In genomic region chrX:44572340-44572938, GRCh38 we compare ENCODE assay signal across 30 cellular contexts.
"Had no signal": no experiment of that assay in that cellular context is flagged by ENCODE, and none has a peak within 500 bp of the region (broad histone marks: within the 10 kb centered on the region; RNA-seq: fewer than 3 reads in every experiment).

No MANE protein-coding gene starts in this region.

- DNase-seq: heart right ventricle; hippocampal formation; kidney glomerular epithelial cell; left colon; left lung; lower lobe of right lung; mammary epithelial cell; mesenchymal stem cell; naive thymus-derived CD4-positive, alpha-beta T cell; pancreas; posterior cingulate gyrus; retina; right cardiac atrium; spleen; stimulated activated CD4-positive, alpha-beta T cell treated with anti-CD3 and anti-CD28 coated beads, Interleukin-4, amount 100 ng/mL, for 24 hours; stimulated activated naive CD4-positive, alpha-beta T cell; tibial artery; trophoblast cell; upper lobe of right lung had no signal

- H3K36me3 ChIP-seq: heart right ventricle, left lung, lower lobe of right lung, pancreas, prostate gland, spleen, suprapubic skin, thoracic aorta, tibial artery, upper lobe of right lung had no signal

- FAIRE-seq: keratinocyte, pancreas, urothelium cell line had no signal

- H3K36me3 Mint-ChIP-seq: stimulated activated effector memory CD8-positive, alpha-beta T cell treated with anti-CD3 and anti-CD28 coated beads, Interleukin-12 subunit alpha, Interleukin-12 subunit beta, amount 100 ng/mL, for 72 hours had no signal

- H3K9me3 ChIP-seq: lower lobe of right lung, pancreas, prostate gland, suprapubic skin, thoracic aorta, upper lobe of right lung had no signal

- H3K27me3 Mint-ChIP-seq: naive thymus-derived CD4-positive, alpha-beta T cell; stimulated activated naive CD8-positive, alpha-beta T cell treated with anti-CD3 and anti-CD28 coated beads, Interleukin-15, Interleukin-2, amounts not matched to agents 100 ng/mL and 50 ng/mL, for 24 hours had no signal

- H3K4me1 ChIP-seq: heart right ventricle, left lung, lower lobe of right lung, pancreas, prostate gland, spleen, suprapubic skin, tibial artery, upper lobe of right lung had no signal

- H3K27ac Mint-ChIP-seq: mesothelial cell of epicardium; naive thymus-derived CD4-positive, alpha-beta T cell; natural killer cell treated with Interleukin-12 subunit alpha and Interleukin-12 subunit beta and Interleukin-15 and Interleukin-18, amount 100 ng/mL, for 72 hours; stimulated activated effector memory CD8-positive, alpha-beta T cell treated with anti-CD3 and anti-CD28 coated beads, Interleukin-12 subunit alpha, Interleukin-12 subunit beta, amount 100 ng/mL, for 72 hours; stimulated activated naive CD8-positive, alpha-beta T cell treated with anti-CD3 and anti-CD28 coated beads, Interleukin-15, Interleukin-2, amounts not matched to agents 100 ng/mL and 50 ng/mL, for 24 hours had no signal

- ATAC-seq: heart right ventricle; left colon; left lung; lower lobe of right lung; naive thymus-derived CD4-positive, alpha-beta T cell; natural killer cell treated with Interleukin-12 subunit alpha and Interleukin-12 subunit beta and Interleukin-15 and Interleukin-18, amount 100 ng/mL, for 72 hours; pancreas; right cardiac atrium; sciatic nerve; stimulated activated effector memory CD8-positive, alpha-beta T cell treated with anti-CD3 and anti-CD28 coated beads, Interleukin-12 subunit alpha, Interleukin-12 subunit beta, amount 100 ng/mL, for 72 hours; upper lobe of right lung had no signal

- H3K27ac ChIP-seq: heart right ventricle, left lung, lower lobe of right lung, pancreas, prostate gland, skin epidermis, spleen, suprapubic skin, thoracic aorta, tibial artery, upper lobe of right lung had no signal

- H3K4me3 Mint-ChIP-seq: mesothelial cell of epicardium; naive thymus-derived CD4-positive, alpha-beta T cell; natural killer cell treated with Interleukin-12 subunit alpha and Interleukin-12 subunit beta and Interleukin-15 and Interleukin-18, amount 100 ng/mL, for 72 hours; stimulated activated effector memory CD8-positive, alpha-beta T cell treated with anti-CD3 and anti-CD28 coated beads, Interleukin-12 subunit alpha, Interleukin-12 subunit beta, amount 100 ng/mL, for 72 hours; stimulated activated naive CD8-positive, alpha-beta T cell treated with anti-CD3 and anti-CD28 coated beads, Interleukin-15, Interleukin-2, amounts not matched to agents 100 ng/mL and 50 ng/mL, for 24 hours had no signal

- H3K4me3 ChIP-seq: heart right ventricle, left lung, lower lobe of right lung, pancreas, prostate gland, skin epidermis, spleen, suprapubic skin, thoracic aorta, tibial artery, upper lobe of right lung had no signal

- H3K4me1 Mint-ChIP-seq: mesothelial cell of epicardium; naive thymus-derived CD4-positive, alpha-beta T cell; stimulated activated effector memory CD8-positive, alpha-beta T cell treated with anti-CD3 and anti-CD28 coated beads, Interleukin-12 subunit alpha, Interleukin-12 subunit beta, amount 100 ng/mL, for 72 hours had no signal

- H3K27me3 ChIP-seq: heart right ventricle, left lung, pancreas, spleen, suprapubic skin, tibial artery, upper lobe of right lung had no signal
